8 cellular contexts compared by ENCODE assay signal in the genomic region with DNA sequence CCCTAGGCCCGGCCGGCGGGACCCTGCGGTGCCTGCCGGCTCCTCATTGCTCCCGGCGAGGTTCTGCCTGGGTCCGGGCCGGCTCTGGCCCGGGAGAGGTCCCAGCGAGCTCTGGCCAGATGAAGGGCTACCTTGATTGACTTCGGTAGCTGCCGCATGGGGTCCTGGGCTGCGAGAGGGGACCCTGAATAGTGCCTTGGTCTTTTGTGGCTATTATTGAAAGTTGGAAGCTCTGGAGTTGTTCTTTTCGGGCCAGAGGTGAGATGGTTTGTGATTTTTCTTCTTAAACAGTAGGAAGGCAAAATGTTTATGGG. TPM values are rescaled to one million over a fixed set of nuclear protein-coding genes. Genes with fewer than 3 reads are reported as not detected.
DNase-seq lines count a peak whose midpoint lies in the region; ATAC-seq and TF ChIP-seq lines count a peak whose summit lies in the region.

No MANE protein-coding gene starts in this region.

- intact Hi-C loops in activated T-helper 2 cell treated with anti-CD3 and anti-CD28 coated beads, Interferon-gamma antibody, Interleukin-2, Interleukin-4, amounts not matched to agents 10 μg/mL and 5 μg/mL and 100 μg/mL, durations not matched to agents 14 hours and 24 hours and 36 hours (cut with micrococcal nuclease): loop anchor here (1.0 to 10.0 kb wide), 5 partner anchors 137 to 1959 kb away; a partner anchor contains a TSS

- WGBS in SK-N-SH (ENCODE audit: low lambda C conversion rate): 0% methylated on average over 7 of the region's 15 CpGs

- TF ChIP-seq CTCF in SK-N-SH (IDR thresholded peaks at IDR 0.05): no peak

- ATAC-seq in SK-N-SH treated with all-trans-retinoic acid at 6 μM for 48 hours (no peak), HG03342 (IDR thresholded peaks at IDR 0.05; ENCODE audit: unreplicated experiment) (no peak)

- H3K9me3 Mint-ChIP-seq in activated T-helper 2 cell treated with anti-CD3 and anti-CD28 coated beads, Interferon-gamma antibody, Interleukin-2, Interleukin-4, amounts not matched to agents 10 μg/mL and 5 μg/mL and 100 μg/mL, durations not matched to agents 14 hours and 24 hours and 36 hours: no peaks in the 10 kb centered on the region

- H3K4me2 ChIP-seq in SK-N-SH: peak overlapping the region; percentile 92

- peaks cover 2% of the 10 kb centered on the region for H3F3A ChIP-seq in SK-N-SH (replicated peaks; ENCODE audit: insufficient read depth)

- H3K79me2 ChIP-seq in SK-N-SH (ENCODE audit: insufficient read depth): peaks cover 55% of the 10 kb centered on the region

- H2AFZ ChIP-seq in SK-N-SH (ENCODE audit: low read depth): peak overlapping the region; percentile 81

- no peaks in the 10 kb centered on the region for H3K9me3 ChIP-seq in SK-N-SH
- H3K9me3 ChIP-seq in iPS-20b (ENCODE audit: insufficient read depth, low read depth, low read length): no peaks in the 10 kb centered on the region
- H3K9me3 ChIP-seq in stomach smooth muscle (ENCODE audit: control insufficient read depth in 2 of 2, low read length in 2 of 2): no peaks in the 10 kb centered on the region

- no peak overlapping the region for H3K4me3 Mint-ChIP-seq in activated T-helper 2 cell treated with anti-CD3 and anti-CD28 coated beads, Interferon-gamma antibody, Interleukin-2, Interleukin-4, amounts not matched to agents 10 μg/mL and 5 μg/mL and 100 μg/mL, durations not matched to agents 14 hours and 24 hours and 36 hours (ENCODE audit: low read depth)

- H3K27ac Mint-ChIP-seq in activated T-helper 2 cell treated with anti-CD3 and anti-CD28 coated beads, Interferon-gamma antibody, Interleukin-2, Interleukin-4, amounts not matched to agents 10 μg/mL and 5 μg/mL and 100 μg/mL, durations not matched to agents 14 hours and 24 hours and 36 hours: peak overlapping the region; percentile 79

- H3K4me1 Mint-ChIP-seq in activated T-helper 2 cell treated with anti-CD3 and anti-CD28 coated beads, Interferon-gamma antibody, Interleukin-2, Interleukin-4, amounts not matched to agents 10 μg/mL and 5 μg/mL and 100 μg/mL, durations not matched to agents 14 hours and 24 hours and 36 hours (ENCODE audit: low read depth): peaks cover 7% of the 10 kb centered on the region

- TF ChIP-seq EP300 in SK-N-SH (IDR thresholded peaks at IDR 0.05; ENCODE audit: borderline replicate concordance in 1 of 2, low read depth in 1 of 2, low read length in 1 of 2): no peak

- H4K20me1 ChIP-seq in SK-N-SH (ENCODE audit: insufficient read depth): no peaks in the 10 kb centered on the region; the same call in 1 of the 2 replicates

- H3K36me3 ChIP-seq in SK-N-SH (replicated peaks in 1 of 2; ENCODE audit: control insufficient read depth in 1 of 2, insufficient read depth in 2 of 2, low read length in 1 of 2): peaks cover 33 to 37% of the 10 kb centered on the region in 2 experiments
- peaks cover 37% of the 10 kb centered on the region for H3K36me3 ChIP-seq in iPS-20b (ENCODE audit: insufficient read depth, low read depth, low read length)
- H3K36me3 ChIP-seq in stomach smooth muscle (ENCODE audit: control insufficient read depth in 2 of 2, insufficient read depth in 2 of 2, low read length in 2 of 2): no peaks in the 10 kb centered on the region

- no peaks in the 10 kb centered on the region for H3K9me2 ChIP-seq in SK-N-SH

- peaks cover 4% of the 10 kb centered on the region for H3K36me3 Mint-ChIP-seq in activated T-helper 2 cell treated with anti-CD3 and anti-CD28 coated beads, Interferon-gamma antibody, Interleukin-2, Interleukin-4, amounts not matched to agents 10 μg/mL and 5 μg/mL and 100 μg/mL, durations not matched to agents 14 hours and 24 hours and 36 hours (ENCODE audit: low read depth)

- H3K27me3 ChIP-seq in SK-N-SH (ENCODE audit: insufficient read depth) (no peaks in the 10 kb centered on the region), iPS-20b (ENCODE audit: insufficient read depth, low read length) (no peaks in the 10 kb centered on the region), stomach smooth muscle (ENCODE audit: control insufficient read depth in 1 of 2, insufficient read depth in 2 of 2, low read length in 2 of 2) (no peaks in the 10 kb centered on the region)

- DNase-seq in SK-N-SH (no peak), NCI-H2107 (lab: John Stamatoyannopoulos, UW) (no peak), HPDE6-E6E7 (ENCODE audit: extremely low spot score) (no peak)
- DNase-seq in activated T-helper 2 cell treated with anti-CD3 and anti-CD28 coated beads, Interferon-gamma antibody, Interleukin-2, Interleukin-4, amounts not matched to agents 10 μg/mL and 5 μg/mL and 100 μg/mL, durations not matched to agents 14 hours and 24 hours and 36 hours (ENCODE audit: low spot score): no peak

- CTCF ChIA-PET in SK-N-SH (lab: Yijun Ruan, JAX): interaction anchor here (0.7 to 1.4 kb wide), 3 partner anchors 261 to 341 kb away, joined by 3 to 4 read pairs (median 3); no protein-coding TSS in a partner anchor

- H3K4me3 ChIP-seq in SK-N-SH (ENCODE audit: low read depth in 2 of 2, low read length in 1 of 2) (peak overlapping the region; percentile 83 to 94), iPS-20b (ENCODE audit: low read length) (peak overlapping the region; percentile 88), stomach smooth muscle (ENCODE audit: low read length in 2 of 2) (peak overlapping the region; percentile 70 to 87)

- H3K9ac ChIP-seq in SK-N-SH (peak overlapping the region; percentile 90), iPS-20b (ENCODE audit: low read depth, low read length) (peak overlapping the region; percentile 90), stomach smooth muscle (ENCODE audit: low read length in 2 of 2) (peak overlapping the region; percentile 80 to 82)

- H3K27ac ChIP-seq in SK-N-SH (ENCODE audit: low read depth in 2 of 2, low read length in 1 of 2) (peak overlapping the region; percentile 73 to 86), iPS-20b (ENCODE audit: low read length) (peak overlapping the region; percentile 0), stomach smooth muscle (ENCODE audit: low read length) (peak overlapping the region; percentile 80)

- no peaks in the 10 kb centered on the region for H3K27me3 Mint-ChIP-seq in activated T-helper 2 cell treated with anti-CD3 and anti-CD28 coated beads, Interferon-gamma antibody, Interleukin-2, Interleukin-4, amounts not matched to agents 10 μg/mL and 5 μg/mL and 100 μg/mL, durations not matched to agents 14 hours and 24 hours and 36 hours (ENCODE audit: low read depth)

- no peak for TF ChIP-seq RAD21 in SK-N-SH (IDR thresholded peaks at IDR 0.05; ENCODE audit: low read length)

- H3K4me1 ChIP-seq in SK-N-SH (ENCODE audit: control insufficient read depth in 1 of 2, insufficient read depth in 2 of 2, low read depth in 1 of 2, low read length in 1 of 2) (peaks cover 4 to 12% of the 10 kb centered on the region in 2 experiments), iPS-20b (ENCODE audit: insufficient read depth, low read length) (peaks cover 3% of the 10 kb centered on the region), stomach smooth muscle (ENCODE audit: control insufficient read depth, insufficient read depth, low read length) (peaks cover 11% of the 10 kb centered on the region)

- POLR2A ChIA-PET in SK-N-SH (lab: Yijun Ruan, JAX): no interaction called here

TF ChIP-seq in SK-N-SH, 30 proteins besides CTCF, POLR2A, EP300 and RAD21:
- TF ChIP-seq, protein P1, sequence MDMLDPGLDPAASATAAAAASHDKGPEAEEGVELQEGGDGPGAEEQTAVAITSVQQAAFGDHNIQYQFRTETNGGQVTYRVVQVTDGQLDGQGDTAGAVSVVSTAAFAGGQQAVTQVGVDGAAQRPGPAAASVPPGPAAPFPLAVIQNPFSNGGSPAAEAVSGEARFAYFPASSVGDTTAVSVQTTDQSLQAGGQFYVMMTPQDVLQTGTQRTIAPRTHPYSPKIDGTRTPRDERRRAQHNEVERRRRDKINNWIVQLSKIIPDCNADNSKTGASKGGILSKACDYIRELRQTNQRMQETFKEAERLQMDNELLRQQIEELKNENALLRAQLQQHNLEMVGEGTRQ (IDR thresholded peaks at IDR 0.05; ENCODE audit: borderline replicate concordance, low read depth, low read length): no peak

TF ChIP-seq in SK-N-SH treated with all-trans-retinoic acid at 6 μM for 48 hours, 23 proteins besides CTCF, POLR2A, EP300 and RAD21 (continues in another document):
- TF ChIP-seq ZFP30 (CRISPR knock-in tag; IDR thresholded peaks at IDR 0.05): no peak
- TF ChIP-seq, protein P2, sequence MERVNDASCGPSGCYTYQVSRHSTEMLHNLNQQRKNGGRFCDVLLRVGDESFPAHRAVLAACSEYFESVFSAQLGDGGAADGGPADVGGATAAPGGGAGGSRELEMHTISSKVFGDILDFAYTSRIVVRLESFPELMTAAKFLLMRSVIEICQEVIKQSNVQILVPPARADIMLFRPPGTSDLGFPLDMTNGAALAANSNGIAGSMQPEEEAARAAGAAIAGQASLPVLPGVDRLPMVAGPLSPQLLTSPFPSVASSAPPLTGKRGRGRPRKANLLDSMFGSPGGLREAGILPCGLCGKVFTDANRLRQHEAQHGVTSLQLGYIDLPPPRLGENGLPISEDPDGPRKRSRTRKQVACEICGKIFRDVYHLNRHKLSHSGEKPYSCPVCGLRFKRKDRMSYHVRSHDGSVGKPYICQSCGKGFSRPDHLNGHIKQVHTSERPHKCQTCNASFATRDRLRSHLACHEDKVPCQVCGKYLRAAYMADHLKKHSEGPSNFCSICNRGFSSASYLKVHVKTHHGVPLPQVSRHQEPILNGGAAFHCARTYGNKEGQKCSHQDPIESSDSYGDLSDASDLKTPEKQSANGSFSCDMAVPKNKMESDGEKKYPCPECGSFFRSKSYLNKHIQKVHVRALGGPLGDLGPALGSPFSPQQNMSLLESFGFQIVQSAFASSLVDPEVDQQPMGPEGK (CRISPR knock-in tag; IDR thresholded peaks at IDR 0.05; ENCODE audit: borderline replicate concordance): no peak
- no peak for TF ChIP-seq ZNF565 (CRISPR knock-in tag; conservative IDR thresholded peaks at IDR 0.05; ENCODE audit: low read depth)
- no peak for TF ChIP-seq ZC3H10 (CRISPR knock-in tag; IDR thresholded peaks at IDR 0.05)
- TF ChIP-seq ZNF8 (CRISPR knock-in tag; IDR thresholded peaks at IDR 0.05): no peak
- TF ChIP-seq ISL1 (CRISPR knock-in tag; IDR thresholded peaks at IDR 0.05): no peak
- no peak for TF ChIP-seq ARNTL (CRISPR knock-in tag; IDR thresholded peaks at IDR 0.05; ENCODE audit: borderline replicate concordance, low read depth)
- TF ChIP-seq TOX (CRISPR knock-in tag; IDR thresholded peaks at IDR 0.05; ENCODE audit: borderline replicate concordance): no peak
- TF ChIP-seq BACH2 (CRISPR knock-in tag; IDR thresholded peaks at IDR 0.05; ENCODE audit: borderline replicate concordance): no peak
- no peak for TF ChIP-seq SNAI2 (CRISPR knock-in tag; IDR thresholded peaks at IDR 0.05)
- no peak for TF ChIP-seq GLIS3 (CRISPR knock-in tag; IDR thresholded peaks at IDR 0.05)
- no peak for TF ChIP-seq CSDC2 (CRISPR knock-in tag; IDR thresholded peaks at IDR 0.05)
- no peak for TF ChIP-seq TCF4 (CRISPR knock-in tag; IDR thresholded peaks at IDR 0.05; ENCODE audit: borderline replicate concordance)

RNA-seq across cellular contexts. Expression of a gene that starts 0.6 kb away (rescaled TPM):
- 9.0 and 12.9 TPM in 2 replicates for polyA plus RNA-seq in SK-N-SH (2012; rRNA removed)
- 12.7 and 14.3 TPM in 2 replicates for polyA plus RNA-seq in SK-N-SH (2012; cell fraction: cytosol; rRNA removed)
- polyA plus RNA-seq in SK-N-SH (2012; cell fraction: nucleus; rRNA removed): 10.6 and 17.3 TPM in 2 replicates
- 31.3 and 33.6 TPM in 2 replicates for total RNA-seq in activated T-helper 2 cell treated with anti-CD3 and anti-CD28 coated beads, Interferon-gamma antibody, Interleukin-2, Interleukin-4, amounts not matched to agents 10 μg/mL and 5 μg/mL and 100 μg/mL, durations not matched to agents 14 hours and 24 hours and 36 hours

Comparison
In these comparisons a context has a peak if more than half of its experiments do, and no peak if none do; other contexts are left out.
1. H3K27ac ChIP-seq: peak in every context shown above with its lines; median percentile 80 in stomach smooth muscle; 80 in SK-N-SH; 0 in iPS-20b.